Comparison of ENCODE assay signal across 1 cellular context in genomic region chr11:2186669-2187266, GRCh38.
TF ChIP-seq lines count a peak whose summit lies in the region.

No MANE protein-coding gene starts in this region.

TF ChIP-seq in HepG2, 621 proteins besides CTCF, POLR2A, EP300 and RAD21 (continues in another document):
- no peak for TF ChIP-seq ZNF574 (CRISPR knock-in tag; IDR thresholded peaks at IDR 0.05)
- no peak for TF ChIP-seq ATF4 (CRISPR knock-in tag; IDR thresholded peaks at IDR 0.05)
- no peak for TF ChIP-seq ZNF343 (CRISPR knock-in tag; IDR thresholded peaks at IDR 0.05)
- TF ChIP-seq ZNF264 (CRISPR knock-in tag; IDR thresholded peaks at IDR 0.05) = no peak
- TF ChIP-seq HNF4G (IDR thresholded peaks at IDR 0.05; ENCODE audit: borderline replicate concordance, low read depth, low read length) = no peak
- TF ChIP-seq HNF4G (CRISPR knock-in tag; IDR thresholded peaks at IDR 0.05; ENCODE audit: borderline replicate concordance, low read depth) = no peak
- no peak for TF ChIP-seq ZNF24 (IDR thresholded peaks at IDR 0.05)
- 0 out of 2 replicates have a peak, but pooled peaks have one; percentile 23 for TF ChIP-seq TFDP2 (CRISPR knock-in tag; IDR thresholded peaks at IDR 0.05)
- no peak for TF ChIP-seq MEIS2 (CRISPR knock-in tag; IDR thresholded peaks at IDR 0.05)
- TF ChIP-seq SNAPC4 (CRISPR knock-in tag; IDR thresholded peaks at IDR 0.05) = no peak
- TF ChIP-seq ZSCAN12 (CRISPR knock-in tag; IDR thresholded peaks at IDR 0.05) = no peak
- no peak for TF ChIP-seq RARG (CRISPR knock-in tag; IDR thresholded peaks at IDR 0.05; ENCODE audit: low read depth)
- no peak for TF ChIP-seq SETDB1 (CRISPR knock-in tag; IDR thresholded peaks at IDR 0.05; ENCODE audit: borderline replicate concordance)
- 0 out of 2 replicates have a peak, but pooled peaks have one; percentile 54 for TF ChIP-seq HNRNPL (IDR thresholded peaks at IDR 0.05; ENCODE audit: low read depth, low read length)
- TF ChIP-seq ZFP41 (CRISPR knock-in tag; IDR thresholded peaks at IDR 0.05; ENCODE audit: borderline replicate concordance) = no peak
- no peak for TF ChIP-seq ZNF615 (CRISPR knock-in tag; IDR thresholded peaks at IDR 0.05; ENCODE audit: borderline replicate concordance)
- no peak for TF ChIP-seq TERF1 (CRISPR knock-in tag; IDR thresholded peaks at IDR 0.05)
- no peak for TF ChIP-seq ZNF256 (CRISPR knock-in tag; conservative IDR thresholded peaks at IDR 0.05)
- no peak for TF ChIP-seq SRY (CRISPR knock-in tag; IDR thresholded peaks at IDR 0.05)
- TF ChIP-seq MAX (IDR thresholded peaks at IDR 0.05) = peak; percentile 66
- TF ChIP-seq SMC3 (IDR thresholded peaks at IDR 0.05; ENCODE audit: low read length) = peak; percentile 58
- 0 out of 2 replicates have a peak, but pooled peaks have one; percentile 18 for TF ChIP-seq ZNF770 (CRISPR knock-in tag; IDR thresholded peaks at IDR 0.05)
- TF ChIP-seq SMAD3 (CRISPR knock-in tag; IDR thresholded peaks at IDR 0.05) = no peak
- no peak for TF ChIP-seq UBTF (CRISPR knock-in tag; IDR thresholded peaks at IDR 0.05)
- TF ChIP-seq ZBTB40 (IDR thresholded peaks at IDR 0.05) = no peak
- no peak for TF ChIP-seq ZBTB40 (CRISPR knock-in tag; IDR thresholded peaks at IDR 0.05)
